17 cellular contexts compared by ENCODE assay signal in the genomic region with DNA sequence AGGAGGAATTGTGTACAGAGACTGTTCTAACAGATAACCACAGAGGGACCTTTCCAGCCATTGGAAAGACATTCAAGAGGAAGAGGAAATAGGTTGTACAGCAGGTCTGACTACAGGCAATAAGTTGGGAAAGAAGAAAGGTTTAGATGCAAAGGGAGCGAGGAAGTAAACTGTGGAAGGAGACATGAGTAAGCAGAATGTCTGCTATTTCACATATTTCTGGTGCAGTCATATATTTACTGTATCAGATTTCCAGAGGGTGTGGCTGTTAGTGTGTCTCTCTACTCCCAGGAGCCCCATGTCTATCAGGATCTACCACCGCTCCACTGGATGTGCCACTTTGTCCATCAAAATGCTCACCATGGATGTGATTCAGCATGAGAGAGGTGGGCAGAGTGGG. TPM values are rescaled to one million over a fixed set of nuclear protein-coding genes. Genes with fewer than 3 reads are reported as not detected.
A peak's percentile ranks its signal among the peaks of the same experiment; 100 is the strongest.
DNase-seq lines count a peak whose midpoint lies in the region; ATAC-seq and TF ChIP-seq lines count a peak whose summit lies in the region.
"Had no signal": no experiment of that assay in that cellular context is flagged by ENCODE, and none has a peak within 500 bp of the region (broad histone marks: within the 10 kb centered on the region; RNA-seq: fewer than 3 reads in every experiment).

No MANE protein-coding gene starts in this region.

- H3K27me3 ChIP-seq in PC-9 (ENCODE audit: insufficient read depth, low read depth) (no peaks in the 10 kb centered on the region), fibroblast of lung (ENCODE audit: control insufficient read depth, insufficient read depth, low read length) (no peaks in the 10 kb centered on the region), upper lobe of right lung (no peaks in the 10 kb centered on the region)

- no peak overlapping the region for H3K4me3 Mint-ChIP-seq in stimulated activated naive CD8-positive, alpha-beta T cell treated with anti-CD3 and anti-CD28 coated beads, Interleukin-15, Interleukin-2, amounts not matched to agents 100 ng/mL and 50 ng/mL, for 24 hours
- H3K4me3 Mint-ChIP-seq: activated naive CD8-positive, alpha-beta T cell treated with anti-CD3 and anti-CD28 coated beads, Interleukin-2, amount 10 ng/mL, durations not matched to agents 7 days and 5 days; B cell; dendritic cell treated with granulocyte-macrophage colony-stimulating factor and Interleukin-4, amounts not matched to agents 40 ng/mL and 50 ng/mL, for 4 days had no signal

- H3K4me2 ChIP-seq in PC-9 (peak overlapping the region; percentile 30), fibroblast of lung (ENCODE audit: extremely low read depth, insufficient read depth, low read length) (no peak overlapping the region)

- no peaks in the 10 kb centered on the region for H3K9me2 ChIP-seq in PC-9 (ENCODE audit: insufficient read depth)

- intact Hi-C loops in PC-9 (cut with micrococcal nuclease; ENCODE audit: unreplicated experiment), result loop anchor here (1.0 to 2.0 kb wide), 2 partner anchors 66 to 76 kb away; partner anchors contain the start of gene ALDH5A1
- intact Hi-C loops in upper lobe of right lung (cut with DNase I), result no loop called here
- intact Hi-C loops in left colon (cut with DNase I, micrococcal nuclease), result no loop called here

- ATAC-seq in stimulated activated naive CD8-positive, alpha-beta T cell treated with anti-CD3 and anti-CD28 coated beads, Interleukin-15, Interleukin-2, amounts not matched to agents 100 U/mL and 50 U/mL, for 24 hours, result no peak
- ATAC-seq in upper lobe of right lung (peak; percentile 24), GM19463 (IDR thresholded peaks at IDR 0.05; ENCODE audit: unreplicated experiment) (no peak), left colon (no peak)

- H3K4me1 ChIP-seq in PC-9 (replicated peaks; ENCODE audit: insufficient read depth), result peaks cover 20% of the 10 kb centered on the region
- H3K4me1 ChIP-seq in fibroblast of lung (ENCODE audit: control insufficient read depth, extremely low read depth, insufficient read depth, low read length), result no peaks in the 10 kb centered on the region
- H3K4me1 ChIP-seq in upper lobe of right lung, result no peaks in the 10 kb centered on the region

- CTCF ChIA-PET in PC-9 (lab: Charles Lee), result no interaction called here

- no peak overlapping the region for H3K4me3 ChIP-seq in PC-9
- H3K4me3 ChIP-seq in fibroblast of lung (replicated peaks in 1 of 4; ENCODE audit: control extremely low read depth in 1 of 4, insufficient read depth in 1 of 4, low read depth in 3 of 4, low read length in 4 of 4), result no peak overlapping the region
- no peak overlapping the region for H3K4me3 ChIP-seq in upper lobe of right lung

- H3K36me3 Mint-ChIP-seq in stimulated activated naive CD8-positive, alpha-beta T cell treated with anti-CD3 and anti-CD28 coated beads, Interleukin-15, Interleukin-2, amounts not matched to agents 100 ng/mL and 50 ng/mL, for 24 hours (ENCODE audit: low read depth), result peaks cover 31% of the 10 kb centered on the region

- POLR2A ChIA-PET in PC-9 (lab: Charles Lee; ENCODE audit: unreplicated experiment), result no interaction called here

- H3K27ac ChIP-seq in PC-9 (peak overlapping the region; percentile 64), fibroblast of lung (ENCODE audit: insufficient read depth, low read length) (no peak overlapping the region), upper lobe of right lung (no peak overlapping the region)

- DNase-seq in stimulated activated naive CD8-positive, alpha-beta T cell treated with anti-CD3 and anti-CD28 coated beads, Interleukin-15, Interleukin-2, amounts not matched to agents 100 U/mL and 50 U/mL, for 24 hours, result no peak
- DNase-seq in PC-9, result peak; percentile 29 to 82
- DNase-seq in fibroblast of lung (ENCODE audit: low read depth in 2 of 2), result peak; percentile 35 to 50
- DNase-seq in upper lobe of right lung, result no peak
- DNase-seq in stimulated activated CD4-positive, alpha-beta T cell treated with anti-CD3 and anti-CD28 coated beads, Interleukin-2, amount 100 ng/mL, for 48 hours, result no peak
- DNase-seq in left colon, result no peak
- DNase-seq: activated naive CD8-positive, alpha-beta T cell treated with anti-CD3 and anti-CD28 coated beads, Interleukin-2, amount 10 ng/mL, durations not matched to agents 7 days and 5 days; DND-41; KBM-7; kidney; NCI-H1436 treated with DMSO at 0.1 percent for 48 hours; NCI-H526 treated with DMSO at 0.1 percent for 48 hours; T-helper 1 cell had no signal

- TF ChIP-seq CTCF in PC-9 (conservative IDR thresholded peaks at IDR 0.05) (no peak), fibroblast of lung (conservative IDR thresholded peaks at IDR 0.05 in 1 of 2, IDR thresholded peaks at IDR 0.05 in 1 of 2; ENCODE audit: low read depth in 1 of 2, low read length in 2 of 2) (no peak), upper lobe of right lung (IDR thresholded peaks at IDR 0.05) (no peak)

- H3F3A ChIP-seq in PC-9 (ENCODE audit: insufficient read depth, low read depth), result peaks cover 33% of the 10 kb centered on the region

- peaks cover 31% of the 10 kb centered on the region; the same call in 1 of the 2 replicates for H3K36me3 ChIP-seq in PC-9 (ENCODE audit: low read depth)
- H3K36me3 ChIP-seq in fibroblast of lung (ENCODE audit: control insufficient read depth, insufficient read depth, low read length), result no peaks in the 10 kb centered on the region
- peaks cover 36% of the 10 kb centered on the region for H3K36me3 ChIP-seq in upper lobe of right lung

- no peak overlapping the region for H3K9ac ChIP-seq in fibroblast of lung (ENCODE audit: insufficient read depth, low read length)

- H4K20me1 ChIP-seq in PC-9 (ENCODE audit: insufficient read depth) (no peaks in the 10 kb centered on the region), fibroblast of lung (ENCODE audit: control insufficient read depth, extremely low read depth, insufficient read depth, low read length) (no peaks in the 10 kb centered on the region)

- no peaks in the 10 kb centered on the region for H3K4me1 Mint-ChIP-seq in stimulated activated naive CD8-positive, alpha-beta T cell treated with anti-CD3 and anti-CD28 coated beads, Interleukin-15, Interleukin-2, amounts not matched to agents 100 ng/mL and 50 ng/mL, for 24 hours (ENCODE audit: low read depth)
- H3K4me1 Mint-ChIP-seq: activated naive CD8-positive, alpha-beta T cell treated with anti-CD3 and anti-CD28 coated beads, Interleukin-2, amount 10 ng/mL, durations not matched to agents 7 days and 5 days; B cell had no signal

- no peaks in the 10 kb centered on the region for H3K9me3 Mint-ChIP-seq in stimulated activated naive CD8-positive, alpha-beta T cell treated with anti-CD3 and anti-CD28 coated beads, Interleukin-15, Interleukin-2, amounts not matched to agents 100 ng/mL and 50 ng/mL, for 24 hours
- H3K9me3 Mint-ChIP-seq: activated naive CD8-positive, alpha-beta T cell treated with anti-CD3 and anti-CD28 coated beads, Interleukin-2, amount 10 ng/mL, durations not matched to agents 7 days and 5 days; dendritic cell treated with granulocyte-macrophage colony-stimulating factor and Interleukin-4, amounts not matched to agents 40 ng/mL and 50 ng/mL, for 4 days had no signal

- no peaks in the 10 kb centered on the region for H3K9me3 ChIP-seq in PC-9 (ENCODE audit: insufficient read depth, low read depth)
- H3K9me3 ChIP-seq in fibroblast of lung (ENCODE audit: control insufficient read depth, insufficient read depth, low read depth, low read length), result no peaks in the 10 kb centered on the region
- H3K9me3 ChIP-seq in upper lobe of right lung, result no peaks in the 10 kb centered on the region

- H3K27me3 Mint-ChIP-seq in stimulated activated naive CD8-positive, alpha-beta T cell treated with anti-CD3 and anti-CD28 coated beads, Interleukin-15, Interleukin-2, amounts not matched to agents 100 ng/mL and 50 ng/mL, for 24 hours, result no peaks in the 10 kb centered on the region
- H3K27me3 Mint-ChIP-seq: activated naive CD8-positive, alpha-beta T cell treated with anti-CD3 and anti-CD28 coated beads, Interleukin-2, amount 10 ng/mL, durations not matched to agents 7 days and 5 days; B cell; dendritic cell treated with granulocyte-macrophage colony-stimulating factor and Interleukin-4, amounts not matched to agents 40 ng/mL and 50 ng/mL, for 4 days had no signal

- no peaks in the 10 kb centered on the region for H3K79me2 ChIP-seq in PC-9 (ENCODE audit: low read depth)
- no peaks in the 10 kb centered on the region for H3K79me2 ChIP-seq in fibroblast of lung (ENCODE audit: control insufficient read depth, insufficient read depth, low read length)

- H2AFZ ChIP-seq in PC-9, result no peak overlapping the region
- no peak overlapping the region for H2AFZ ChIP-seq in fibroblast of lung (ENCODE audit: low read length)

- BruUV-seq in PC-9 (replicated peaks; lab: Mats Ljungman, UMichigan), result no TSS peak

- H3K27ac Mint-ChIP-seq in stimulated activated naive CD8-positive, alpha-beta T cell treated with anti-CD3 and anti-CD28 coated beads, Interleukin-15, Interleukin-2, amounts not matched to agents 100 ng/mL and 50 ng/mL, for 24 hours, result peak overlapping the region; percentile 43
- H3K27ac Mint-ChIP-seq: B cell; dendritic cell treated with granulocyte-macrophage colony-stimulating factor and Interleukin-4, amounts not matched to agents 40 ng/mL and 50 ng/mL, for 4 days had no signal

RNA-seq across cellular contexts. Expression of gene MRS2, which starts 25.9 kb away (rescaled TPM):
- 43.5 and 49.7 TPM in 2 replicates for total RNA-seq in PC-9 (2021)
- 12.6 and 13.1 TPM in 2 replicates for total RNA-seq in fibroblast of lung
- 15.3 and 19.9 TPM in 2 replicates for polyA plus RNA-seq in fibroblast of lung
- polyA plus RNA-seq in fibroblast of lung (2012), result 14.6 and 15.8 TPM in 2 replicates
- polyA minus RNA-seq in fibroblast of lung (ENCODE audit: low replicate concordance), result 1.4 and 3.3 TPM in 2 replicates
- 21.3 TPM for total RNA-seq in upper lobe of right lung
- total RNA-seq in left colon, result 10 to 100 TPM; 26.1 to 26.2 TPM

Comparison
In these comparisons a context has a peak if more than half of its experiments do, and no peak if none do; other contexts are left out.
1. DNase-seq: peak in PC-9 (2 of 2) and fibroblast of lung (2 of 2); none in stimulated activated naive CD8-positive, alpha-beta T cell treated with anti-CD3 and anti-CD28 coated beads, Interleukin-15, Interleukin-2, amounts not matched to agents 100 U/mL and 50 U/mL, for 24 hours (single experiment), upper lobe of right lung (single experiment), stimulated activated CD4-positive, alpha-beta T cell treated with anti-CD3 and anti-CD28 coated beads, Interleukin-2, amount 100 ng/mL, for 48 hours (0 of 2) and left colon (0 of 2).